24 cellular contexts compared by ENCODE assay signal in genomic region chr1:48670234-48671020, GRCh38.
"Had no signal": no experiment of that assay in that cellular context is flagged by ENCODE, and none has a peak within 500 bp of the region (broad histone marks: within the 10 kb centered on the region; RNA-seq: fewer than 3 reads in every experiment).

No MANE protein-coding gene starts in this region.

- ATAC-seq: activated T-cell treated with anti-CD3 and anti-CD28 coated beads, Interleukin-2, amount 50 U/mL, for 72 hours; heart right ventricle; sciatic nerve; stimulated activated naive CD8-positive, alpha-beta T cell treated with anti-CD3 and anti-CD28 coated beads, Interleukin-15, amount 100 ng/mL, for 72 hours had no signal

- H3K4me1 ChIP-seq: heart right ventricle, suprapubic skin, transverse colon, vagina had no signal

- H3K4me3 ChIP-seq: heart right ventricle, suprapubic skin, transverse colon, vagina had no signal

- H3K9me3 Mint-ChIP-seq: activated CD4-positive, alpha-beta T cell treated with anti-CD3 and anti-CD28 coated beads, Interleukin-2, amount 10 ng/mL, durations not matched to agents 24 days and 14 days; activated naive CD4-positive, alpha-beta T cell treated with anti-CD3 and anti-CD28 coated beads for 36 hours; activated T-cell treated with anti-CD3 and anti-CD28 coated beads, Interleukin-2, amount 50 U/mL, for 72 hours; stimulated activated effector memory CD8-positive, alpha-beta T cell treated with anti-CD3 and anti-CD28 coated beads, Interleukin-12 subunit alpha, Interleukin-12 subunit beta, amount 100 ng/mL, for 72 hours; stimulated activated naive CD8-positive, alpha-beta T cell treated with anti-CD3 and anti-CD28 coated beads, Interleukin-15, amount 100 ng/mL, for 72 hours had no signal

- H3K27ac ChIP-seq: heart right ventricle, suprapubic skin, transverse colon, vagina had no signal

- H3K9me3 ChIP-seq: heart right ventricle, suprapubic skin, transverse colon, vagina had no signal

- H3K27me3 ChIP-seq: transverse colon, vagina had no signal

- H3K36me3 ChIP-seq: heart right ventricle, suprapubic skin, transverse colon, vagina had no signal

- FAIRE-seq: small intestine had no signal

- H3K4me1 Mint-ChIP-seq: activated CD4-positive, alpha-beta memory T cell treated with anti-CD3 and anti-CD28 coated beads, Interleukin-2, amount 10 ng/mL, durations not matched to agents 7 days and 5 days; activated CD4-positive, alpha-beta T cell treated with anti-CD3 and anti-CD28 coated beads, Interleukin-2, amount 10 ng/mL, durations not matched to agents 24 days and 14 days; stimulated activated effector memory CD8-positive, alpha-beta T cell treated with anti-CD3 and anti-CD28 coated beads, Interleukin-12 subunit alpha, Interleukin-12 subunit beta, amount 100 ng/mL, for 72 hours; stimulated activated naive CD8-positive, alpha-beta T cell treated with anti-CD3 and anti-CD28 coated beads, Interleukin-15, amount 100 ng/mL, for 72 hours had no signal

- DNase-seq: activated CD4-positive, alpha-beta memory T cell treated with anti-CD3 and anti-CD28 coated beads, Interleukin-2, amount 10 ng/mL, durations not matched to agents 7 days and 5 days; activated CD4-positive, alpha-beta T cell treated with anti-CD3 and anti-CD28 coated beads, Interleukin-2, amount 10 ng/mL, durations not matched to agents 24 days and 14 days; activated effector memory CD4-positive, alpha-beta T cell treated with Interleukin-2 at 50 U/mL for 16 hours; activated naive CD4-positive, alpha-beta T cell treated with anti-CD3 and anti-CD28 coated beads for 36 hours; activated T-cell treated with anti-CD3 and anti-CD28 coated beads, Interleukin-2, amount 50 U/mL, for 72 hours; central memory CD4-positive, alpha-beta T cell; dermis blood vessel endothelial cell; effector CD8-positive, alpha-beta T cell; erythroblast; foreskin fibroblast; heart right ventricle; islet precursor cell; left cardiac atrium; mesenchymal stem cell; nucleus accumbens; small intestine; stimulated activated CD4-positive, alpha-beta T cell treated with anti-CD3 and anti-CD28 coated beads, Interleukin-2, amount 100 ng/mL, for 24 hours; stimulated activated naive CD8-positive, alpha-beta T cell treated with anti-CD3 and anti-CD28 coated beads, Interleukin-15, amount 100 ng/mL, for 72 hours; transverse colon had no signal

- H3K27ac Mint-ChIP-seq: activated CD4-positive, alpha-beta memory T cell treated with anti-CD3 and anti-CD28 coated beads, Interleukin-2, amount 10 ng/mL, durations not matched to agents 7 days and 5 days; activated CD4-positive, alpha-beta T cell treated with anti-CD3 and anti-CD28 coated beads, Interleukin-2, amount 10 ng/mL, durations not matched to agents 24 days and 14 days; activated naive CD4-positive, alpha-beta T cell treated with anti-CD3 and anti-CD28 coated beads for 36 hours; activated T-cell treated with anti-CD3 and anti-CD28 coated beads, Interleukin-2, amount 50 U/mL, for 72 hours; brain; stimulated activated effector memory CD8-positive, alpha-beta T cell treated with anti-CD3 and anti-CD28 coated beads, Interleukin-12 subunit alpha, Interleukin-12 subunit beta, amount 100 ng/mL, for 72 hours; stimulated activated naive CD8-positive, alpha-beta T cell treated with anti-CD3 and anti-CD28 coated beads, Interleukin-15, amount 100 ng/mL, for 72 hours had no signal

- H3K36me3 Mint-ChIP-seq: brain; stimulated activated effector memory CD8-positive, alpha-beta T cell treated with anti-CD3 and anti-CD28 coated beads, Interleukin-12 subunit alpha, Interleukin-12 subunit beta, amount 100 ng/mL, for 72 hours had no signal

- H3K4me3 Mint-ChIP-seq: activated CD4-positive, alpha-beta memory T cell treated with anti-CD3 and anti-CD28 coated beads, Interleukin-2, amount 10 ng/mL, durations not matched to agents 7 days and 5 days; activated CD4-positive, alpha-beta T cell treated with anti-CD3 and anti-CD28 coated beads, Interleukin-2, amount 10 ng/mL, durations not matched to agents 24 days and 14 days; activated naive CD4-positive, alpha-beta T cell treated with anti-CD3 and anti-CD28 coated beads for 36 hours; activated T-cell treated with anti-CD3 and anti-CD28 coated beads, Interleukin-2, amount 50 U/mL, for 72 hours; brain; stimulated activated effector memory CD8-positive, alpha-beta T cell treated with anti-CD3 and anti-CD28 coated beads, Interleukin-12 subunit alpha, Interleukin-12 subunit beta, amount 100 ng/mL, for 72 hours; stimulated activated naive CD8-positive, alpha-beta T cell treated with anti-CD3 and anti-CD28 coated beads, Interleukin-15, amount 100 ng/mL, for 72 hours had no signal
